Comparison of ENCODE assay signal across 7 cellular contexts in genomic region chr19:19386373-19386869, GRCh38.
A peak's percentile ranks its signal among the peaks of the same experiment; 100 is the strongest.
DNase-seq lines count a peak whose midpoint lies in the region.

No MANE protein-coding gene starts in this region.

- no peaks in the 10 kb centered on the region for H3K9me3 ChIP-seq in HUES48 (ENCODE audit: control insufficient read depth, insufficient read depth, low read length)
- H3K9me3 ChIP-seq in iPS DF 6.9 (ENCODE audit: control insufficient read depth, insufficient read depth, low read length) = no peaks in the 10 kb centered on the region
- H3K9me3 ChIP-seq in stomach smooth muscle (ENCODE audit: control insufficient read depth in 2 of 2, low read length in 2 of 2) = no peaks in the 10 kb centered on the region

- no peaks in the 10 kb centered on the region for H3K36me3 ChIP-seq in HUES48 (ENCODE audit: control insufficient read depth, insufficient read depth, low read length)
- no peaks in the 10 kb centered on the region for H3K36me3 ChIP-seq in iPS DF 6.9 (ENCODE audit: control insufficient read depth, insufficient read depth, low read length)
- H3K36me3 ChIP-seq in stomach smooth muscle (ENCODE audit: control insufficient read depth in 2 of 2, insufficient read depth in 2 of 2, low read length in 2 of 2) = no peaks in the 10 kb centered on the region

- peak overlapping the region; percentile 91 for H3K27ac ChIP-seq in HUES48 (ENCODE audit: low read depth, low read length)
- H3K27ac ChIP-seq in iPS DF 6.9 (ENCODE audit: low read length) = no peak overlapping the region
- H3K27ac ChIP-seq in stomach smooth muscle (ENCODE audit: low read length) = peak overlapping the region; percentile 31

- H3K9ac ChIP-seq in HUES48 (ENCODE audit: low read depth, low read length) (peak overlapping the region; percentile 84), stomach smooth muscle (ENCODE audit: low read length in 2 of 2) (peak overlapping the region; percentile 84 to 85)

- H3K4me3 Mint-ChIP-seq in activated T-cell treated with anti-CD3 and anti-CD28 coated beads, Interleukin-2, amount 50 U/mL, for 24 hours = peak overlapping the region; percentile 88

- H3K27me3 Mint-ChIP-seq in activated T-cell treated with anti-CD3 and anti-CD28 coated beads, Interleukin-2, amount 50 U/mL, for 24 hours = no peaks in the 10 kb centered on the region

- WGBS in iPS DF 6.9 (ENCODE audit: insufficient coverage, insufficient read length) = no CpG with 5 or more reads among the region's 14 CpGs

- peak overlapping the region; percentile 91 for H3K27ac Mint-ChIP-seq in activated T-cell treated with anti-CD3 and anti-CD28 coated beads, Interleukin-2, amount 50 U/mL, for 24 hours

- peak; percentile 46 for DNase-seq in activated T-cell treated with anti-CD3 and anti-CD28 coated beads, Interleukin-2, amount 50 U/mL, for 24 hours
- no peak for DNase-seq in iPS DF 6.9 (ENCODE audit: low read depth, low spot score)
- DNase-seq in NCI-H510A treated with DMSO at 0.1 percent for 48 hours (lab: John Stamatoyannopoulos, UW) = no peak
- DNase-seq in DMS153 treated with DMSO at 0.1 percent for 48 hours (lab: John Stamatoyannopoulos, UW; ENCODE audit: unreplicated experiment) = no peak
- no peak for DNase-seq in DMS114 treated with DMSO at 0.1 percent for 48 hours (lab: John Stamatoyannopoulos, UW; ENCODE audit: unreplicated experiment)

- H3K4me1 Mint-ChIP-seq in activated T-cell treated with anti-CD3 and anti-CD28 coated beads, Interleukin-2, amount 50 U/mL, for 24 hours (ENCODE audit: low read depth) = peaks cover 62% of the 10 kb centered on the region

- H3K4me1 ChIP-seq in HUES48 (ENCODE audit: control insufficient read depth, insufficient read depth, low read length) (peaks cover 16% of the 10 kb centered on the region; the same call in 1 of the 2 replicates), iPS DF 6.9 (ENCODE audit: control insufficient read depth, insufficient read depth, low read length) (no peaks in the 10 kb centered on the region), stomach smooth muscle (ENCODE audit: control insufficient read depth, insufficient read depth, low read length) (peaks cover 21% of the 10 kb centered on the region)

- H3K36me3 Mint-ChIP-seq in activated T-cell treated with anti-CD3 and anti-CD28 coated beads, Interleukin-2, amount 50 U/mL, for 24 hours (ENCODE audit: low read depth) = peaks cover 35% of the 10 kb centered on the region

- no peaks in the 10 kb centered on the region for H3K9me3 Mint-ChIP-seq in activated T-cell treated with anti-CD3 and anti-CD28 coated beads, Interleukin-2, amount 50 U/mL, for 24 hours

- H3K4me3 ChIP-seq in HUES48 (ENCODE audit: low read depth, low read length) (peak overlapping the region; percentile 88), iPS DF 6.9 (ENCODE audit: low read length) (peak overlapping the region; percentile 72), stomach smooth muscle (ENCODE audit: low read length in 2 of 2) (peak overlapping the region; percentile 79 to 82)

- H3K27me3 ChIP-seq in HUES48 (ENCODE audit: control insufficient read depth, insufficient read depth, low read length) (no peaks in the 10 kb centered on the region), iPS DF 6.9 (ENCODE audit: control insufficient read depth, insufficient read depth, low read length) (no peaks in the 10 kb centered on the region), stomach smooth muscle (ENCODE audit: control insufficient read depth in 1 of 2, insufficient read depth in 2 of 2, low read length in 2 of 2) (no peaks in the 10 kb centered on the region)
